ENCODE assay signal across 1 cellular context in genomic region chr2:238203973-238204683, GRCh38.
TF ChIP-seq lines count a peak whose summit lies in the region.

No MANE protein-coding gene starts in this region.

TF ChIP-seq in K562, 482 proteins besides CTCF, POLR2A, EP300 and RAD21 (continued from another document and continues in another):
- TF ChIP-seq POU5F1 (IDR thresholded peaks at IDR 0.05; ENCODE audit: borderline replicate concordance, low read depth, low read length, partially characterized antibody) (no peak), ZBTB17 (CRISPR knock-in tag; IDR thresholded peaks at IDR 0.05) (no peak), SUPT5H (IDR thresholded peaks at IDR 0.05) (0 out of 2 replicates have a peak, but pooled peaks have one; percentile 49), ZNF764 (CRISPR knock-in tag; IDR thresholded peaks at IDR 0.05; ENCODE audit: low read depth) (no peak), POLR2B (IDR thresholded peaks at IDR 0.05; ENCODE audit: low read depth, partially characterized antibody) (no peak), ZNF143 (CRISPR knock-in tag; IDR thresholded peaks at IDR 0.05) (no peak), HMG20A (CRISPR knock-in tag; conservative IDR thresholded peaks at IDR 0.05) (no peak), PRPF4 (IDR thresholded peaks at IDR 0.05; ENCODE audit: insufficient read depth, low read depth, low read length, poor library complexity, severe bottlenecking) (no peak), MAZ (CRISPR knock-in tag; conservative IDR thresholded peaks at IDR 0.05 in 1 of 2, IDR thresholded peaks at IDR 0.05 in 1 of 2) (0 out of 4 replicates have a peak, but pooled peaks of 1 of the 2 experiments have one; percentile 14), ZFX (CRISPR knock-in tag; IDR thresholded peaks at IDR 0.05) (peak; percentile 65), KHSRP (IDR thresholded peaks at IDR 0.05) (no peak), FOXM1 (IDR thresholded peaks at IDR 0.05; ENCODE audit: low read depth) (peak; percentile 27; the same call in 1 of the 2 replicates), FOXM1 (CRISPR knock-in tag; IDR thresholded peaks at IDR 0.05; ENCODE audit: low read depth) (no peak), IFI16 (CRISPR knock-in tag; IDR thresholded peaks at IDR 0.05) (no peak), ETV5 (CRISPR knock-in tag; IDR thresholded peaks at IDR 0.05; ENCODE audit: low read depth) (no peak), CTBP1 (IDR thresholded peaks at IDR 0.05; ENCODE audit: borderline replicate concordance) (0 out of 2 replicates have a peak, but pooled peaks have one; percentile 42), ELF1 (tag; IDR thresholded peaks at IDR 0.05) (peak; percentile 25; the same call in 1 of the 2 replicates), GABPA (tag; conservative IDR thresholded peaks at IDR 0.05; ENCODE audit: low read depth) (no peak), HNRNPLL (IDR thresholded peaks at IDR 0.05; ENCODE audit: low read depth, low read length, poor library complexity, severe bottlenecking) (no peak), SOX6 (IDR thresholded peaks at IDR 0.05) (peak; percentile 93), ESRRA (IDR thresholded peaks at IDR 0.05; ENCODE audit: borderline replicate concordance, low read depth) (peak; percentile 85; the same call in 1 of the 2 replicates), PKNOX1 (IDR thresholded peaks at IDR 0.05) (peak; percentile 14; the same call in 1 of the 2 replicates), ZNF830 (CRISPR knock-in tag; IDR thresholded peaks at IDR 0.05) (no peak), BDP1 (IDR thresholded peaks at IDR 0.05; ENCODE audit: insufficient read depth, insufficient read length) (no peak), KDM5B (IDR thresholded peaks at IDR 0.05; ENCODE audit: insufficient replicate concordance, low read depth, low read length) (no peak)
- TF ChIP-seq, protein P1, sequence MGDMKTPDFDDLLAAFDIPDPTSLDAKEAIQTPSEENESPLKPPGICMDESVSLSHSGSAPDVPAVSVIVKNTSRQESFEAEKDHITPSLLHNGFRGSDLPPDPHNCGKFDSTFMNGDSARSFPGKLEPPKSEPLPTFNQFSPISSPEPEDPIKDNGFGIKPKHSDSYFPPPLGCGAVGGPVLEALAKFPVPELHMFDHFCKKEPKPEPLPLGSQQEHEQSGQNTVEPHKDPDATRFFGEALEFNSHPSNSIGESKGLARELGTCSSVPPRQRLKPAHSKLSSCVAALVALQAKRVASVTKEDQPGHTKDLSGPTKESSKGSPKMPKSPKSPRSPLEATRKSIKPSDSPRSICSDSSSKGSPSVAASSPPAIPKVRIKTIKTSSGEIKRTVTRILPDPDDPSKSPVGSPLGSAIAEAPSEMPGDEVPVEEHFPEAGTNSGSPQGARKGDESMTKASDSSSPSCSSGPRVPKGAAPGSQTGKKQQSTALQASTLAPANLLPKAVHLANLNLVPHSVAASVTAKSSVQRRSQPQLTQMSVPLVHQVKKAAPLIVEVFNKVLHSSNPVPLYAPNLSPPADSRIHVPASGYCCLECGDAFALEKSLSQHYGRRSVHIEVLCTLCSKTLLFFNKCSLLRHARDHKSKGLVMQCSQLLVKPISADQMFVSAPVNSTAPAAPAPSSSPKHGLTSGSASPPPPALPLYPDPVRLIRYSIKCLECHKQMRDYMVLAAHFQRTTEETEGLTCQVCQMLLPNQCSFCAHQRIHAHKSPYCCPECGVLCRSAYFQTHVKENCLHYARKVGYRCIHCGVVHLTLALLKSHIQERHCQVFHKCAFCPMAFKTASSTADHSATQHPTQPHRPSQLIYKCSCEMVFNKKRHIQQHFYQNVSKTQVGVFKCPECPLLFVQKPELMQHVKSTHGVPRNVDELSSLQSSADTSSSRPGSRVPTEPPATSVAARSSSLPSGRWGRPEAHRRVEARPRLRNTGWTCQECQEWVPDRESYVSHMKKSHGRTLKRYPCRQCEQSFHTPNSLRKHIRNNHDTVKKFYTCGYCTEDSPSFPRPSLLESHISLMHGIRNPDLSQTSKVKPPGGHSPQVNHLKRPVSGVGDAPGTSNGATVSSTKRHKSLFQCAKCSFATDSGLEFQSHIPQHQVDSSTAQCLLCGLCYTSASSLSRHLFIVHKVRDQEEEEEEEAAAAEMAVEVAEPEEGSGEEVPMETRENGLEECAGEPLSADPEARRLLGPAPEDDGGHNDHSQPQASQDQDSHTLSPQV (IDR thresholded peaks at IDR 0.05) = peak; percentile 10; the same call in 1 of the 2 replicates
- TF ChIP-seq, protein P2, sequence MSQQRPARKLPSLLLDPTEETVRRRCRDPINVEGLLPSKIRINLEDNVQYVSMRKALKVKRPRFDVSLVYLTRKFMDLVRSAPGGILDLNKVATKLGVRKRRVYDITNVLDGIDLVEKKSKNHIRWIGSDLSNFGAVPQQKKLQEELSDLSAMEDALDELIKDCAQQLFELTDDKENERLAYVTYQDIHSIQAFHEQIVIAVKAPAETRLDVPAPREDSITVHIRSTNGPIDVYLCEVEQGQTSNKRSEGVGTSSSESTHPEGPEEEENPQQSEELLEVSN (IDR thresholded peaks at IDR 0.05; ENCODE audit: borderline replicate concordance in 1 of 2, extremely low read depth in 1 of 2, insufficient read depth in 1 of 2, insufficient read length in 1 of 2, low read depth in 1 of 2, low read length in 1 of 2, poor library complexity in 1 of 2, severe bottlenecking in 1 of 2) = no peak
- TF ChIP-seq, protein P3, sequence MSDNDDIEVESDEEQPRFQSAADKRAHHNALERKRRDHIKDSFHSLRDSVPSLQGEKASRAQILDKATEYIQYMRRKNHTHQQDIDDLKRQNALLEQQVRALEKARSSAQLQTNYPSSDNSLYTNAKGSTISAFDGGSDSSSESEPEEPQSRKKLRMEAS (CRISPR knock-in tag; IDR thresholded peaks at IDR 0.05) = peak; percentile 67; the same call in 1 of the 2 replicates
- TF ChIP-seq, protein P4, sequence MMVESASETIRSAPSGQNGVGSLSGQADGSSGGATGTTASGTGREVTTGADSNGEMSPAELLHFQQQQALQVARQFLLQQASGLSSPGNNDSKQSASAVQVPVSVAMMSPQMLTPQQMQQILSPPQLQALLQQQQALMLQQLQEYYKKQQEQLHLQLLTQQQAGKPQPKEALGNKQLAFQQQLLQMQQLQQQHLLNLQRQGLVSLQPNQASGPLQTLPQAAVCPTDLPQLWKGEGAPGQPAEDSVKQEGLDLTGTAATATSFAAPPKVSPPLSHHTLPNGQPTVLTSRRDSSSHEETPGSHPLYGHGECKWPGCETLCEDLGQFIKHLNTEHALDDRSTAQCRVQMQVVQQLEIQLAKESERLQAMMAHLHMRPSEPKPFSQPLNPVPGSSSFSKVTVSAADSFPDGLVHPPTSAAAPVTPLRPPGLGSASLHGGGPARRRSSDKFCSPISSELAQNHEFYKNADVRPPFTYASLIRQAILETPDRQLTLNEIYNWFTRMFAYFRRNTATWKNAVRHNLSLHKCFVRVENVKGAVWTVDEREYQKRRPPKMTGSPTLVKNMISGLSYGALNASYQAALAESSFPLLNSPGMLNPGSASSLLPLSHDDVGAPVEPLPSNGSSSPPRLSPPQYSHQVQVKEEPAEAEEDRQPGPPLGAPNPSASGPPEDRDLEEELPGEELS (CRISPR knock-in tag; IDR thresholded peaks at IDR 0.05; ENCODE audit: borderline replicate concordance) = no peak
- TF ChIP-seq, protein P5, sequence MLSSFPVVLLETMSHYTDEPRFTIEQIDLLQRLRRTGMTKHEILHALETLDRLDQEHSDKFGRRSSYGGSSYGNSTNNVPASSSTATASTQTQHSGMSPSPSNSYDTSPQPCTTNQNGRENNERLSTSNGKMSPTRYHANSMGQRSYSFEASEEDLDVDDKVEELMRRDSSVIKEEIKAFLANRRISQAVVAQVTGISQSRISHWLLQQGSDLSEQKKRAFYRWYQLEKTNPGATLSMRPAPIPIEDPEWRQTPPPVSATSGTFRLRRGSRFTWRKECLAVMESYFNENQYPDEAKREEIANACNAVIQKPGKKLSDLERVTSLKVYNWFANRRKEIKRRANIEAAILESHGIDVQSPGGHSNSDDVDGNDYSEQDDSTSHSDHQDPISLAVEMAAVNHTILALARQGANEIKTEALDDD (IDR thresholded peaks at IDR 0.05) = no peak
- TF ChIP-seq, protein P6, sequence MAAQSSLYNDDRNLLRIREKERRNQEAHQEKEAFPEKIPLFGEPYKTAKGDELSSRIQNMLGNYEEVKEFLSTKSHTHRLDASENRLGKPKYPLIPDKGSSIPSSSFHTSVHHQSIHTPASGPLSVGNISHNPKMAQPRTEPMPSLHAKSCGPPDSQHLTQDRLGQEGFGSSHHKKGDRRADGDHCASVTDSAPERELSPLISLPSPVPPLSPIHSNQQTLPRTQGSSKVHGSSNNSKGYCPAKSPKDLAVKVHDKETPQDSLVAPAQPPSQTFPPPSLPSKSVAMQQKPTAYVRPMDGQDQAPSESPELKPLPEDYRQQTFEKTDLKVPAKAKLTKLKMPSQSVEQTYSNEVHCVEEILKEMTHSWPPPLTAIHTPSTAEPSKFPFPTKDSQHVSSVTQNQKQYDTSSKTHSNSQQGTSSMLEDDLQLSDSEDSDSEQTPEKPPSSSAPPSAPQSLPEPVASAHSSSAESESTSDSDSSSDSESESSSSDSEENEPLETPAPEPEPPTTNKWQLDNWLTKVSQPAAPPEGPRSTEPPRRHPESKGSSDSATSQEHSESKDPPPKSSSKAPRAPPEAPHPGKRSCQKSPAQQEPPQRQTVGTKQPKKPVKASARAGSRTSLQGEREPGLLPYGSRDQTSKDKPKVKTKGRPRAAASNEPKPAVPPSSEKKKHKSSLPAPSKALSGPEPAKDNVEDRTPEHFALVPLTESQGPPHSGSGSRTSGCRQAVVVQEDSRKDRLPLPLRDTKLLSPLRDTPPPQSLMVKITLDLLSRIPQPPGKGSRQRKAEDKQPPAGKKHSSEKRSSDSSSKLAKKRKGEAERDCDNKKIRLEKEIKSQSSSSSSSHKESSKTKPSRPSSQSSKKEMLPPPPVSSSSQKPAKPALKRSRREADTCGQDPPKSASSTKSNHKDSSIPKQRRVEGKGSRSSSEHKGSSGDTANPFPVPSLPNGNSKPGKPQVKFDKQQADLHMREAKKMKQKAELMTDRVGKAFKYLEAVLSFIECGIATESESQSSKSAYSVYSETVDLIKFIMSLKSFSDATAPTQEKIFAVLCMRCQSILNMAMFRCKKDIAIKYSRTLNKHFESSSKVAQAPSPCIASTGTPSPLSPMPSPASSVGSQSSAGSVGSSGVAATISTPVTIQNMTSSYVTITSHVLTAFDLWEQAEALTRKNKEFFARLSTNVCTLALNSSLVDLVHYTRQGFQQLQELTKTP (IDR thresholded peaks at IDR 0.05; ENCODE audit: low read depth in 1 of 2, partially characterized antibody in 2 of 2) = no peak
